In genomic region chr5:150777685-150778084, GRCh38 we compare ENCODE assay signal across 8 cellular contexts. TPM values are rescaled to one million over a fixed set of nuclear protein-coding genes. Genes with fewer than 3 reads are reported as not detected.
DNase-seq lines count a peak whose midpoint lies in the region; ATAC-seq lines count a peak whose summit lies in the region.

No MANE protein-coding gene starts in this region.

- no peaks in the 10 kb centered on the region for H3K36me3 ChIP-seq in CD4-positive, CD25-positive, alpha-beta regulatory T cell (ENCODE audit: control insufficient read depth, insufficient read depth, low read length)
- no peaks in the 10 kb centered on the region for H3K36me3 ChIP-seq in neuron (ENCODE audit: insufficient read depth, low read length)

- H3K27me3 Mint-ChIP-seq in CD4-positive, CD25-positive, alpha-beta regulatory T cell = peaks cover 17% of the 10 kb centered on the region

- peaks cover 7 to 46% (median 18%) of the 10 kb centered on the region in 4 donors for H3K4me1 Mint-ChIP-seq in CD4-positive, CD25-positive, alpha-beta regulatory T cell

- ATAC-seq in CD4-positive, CD25-positive, alpha-beta regulatory T cell (ENCODE audit: low read depth in 2 of 2) = no peak

- peaks cover 18% of the 10 kb centered on the region for H3K4me1 ChIP-seq in CD4-positive, CD25-positive, alpha-beta regulatory T cell (ENCODE audit: control insufficient read depth, insufficient read depth, low read length, poor library complexity, severe bottlenecking)
- peaks cover 10% of the 10 kb centered on the region for H3K4me1 ChIP-seq in neuron (ENCODE audit: insufficient read depth, low read length)

- no peaks in the 10 kb centered on the region for H3K9me3 Mint-ChIP-seq in CD4-positive, CD25-positive, alpha-beta regulatory T cell

- peak overlapping the region; percentile 75 to 97 (median 94) for H3K4me3 Mint-ChIP-seq in CD4-positive, CD25-positive, alpha-beta regulatory T cell

- peak overlapping the region in 2 of 3 donors; percentile 82 to 84 for H3K27ac Mint-ChIP-seq in CD4-positive, CD25-positive, alpha-beta regulatory T cell

- no peak overlapping the region for H3K4me3 ChIP-seq in CD4-positive, CD25-positive, alpha-beta regulatory T cell (ENCODE audit: low read depth, low read length)
- H3K4me3 ChIP-seq in neuron (ENCODE audit: low read length) = peak overlapping the region; percentile 76

- H3K36me3 Mint-ChIP-seq in CD4-positive, CD25-positive, alpha-beta regulatory T cell = no peaks in the 10 kb centered on the region

- no peak for DNase-seq in CD4-positive, CD25-positive, alpha-beta regulatory T cell
- DNase-seq in MV-4-11 (lab: John Stamatoyannopoulos, UW) = peak; percentile 61
- DNase-seq in dermis blood vessel endothelial cell = peak; percentile 19
- DNase-seq in cerebellar nuclear complex (lab: John Stamatoyannopoulos, UW) = no peak
- no peak for DNase-seq in NCI-H1694 (lab: John Stamatoyannopoulos, UW)
- no peak for DNase-seq in RPMI8226
- no peak for DNase-seq in GOT3 (lab: John Stamatoyannopoulos, UW)

- H3K27ac ChIP-seq in CD4-positive, CD25-positive, alpha-beta regulatory T cell (ENCODE audit: insufficient read depth, low read length, poor library complexity, severe bottlenecking) = no peak overlapping the region

- H3K27me3 ChIP-seq in CD4-positive, CD25-positive, alpha-beta regulatory T cell (ENCODE audit: control insufficient read depth, insufficient read depth, low read length) = peaks cover 6% of the 10 kb centered on the region
- H3K27me3 ChIP-seq in neuron (ENCODE audit: insufficient read depth, low read length) = no peaks in the 10 kb centered on the region

- no peaks in the 10 kb centered on the region for H3K9me3 ChIP-seq in CD4-positive, CD25-positive, alpha-beta regulatory T cell (ENCODE audit: control insufficient read depth in 2 of 2, low read length in 2 of 2)
- H3K9me3 ChIP-seq in neuron (ENCODE audit: low read length) = no peaks in the 10 kb centered on the region

- peak overlapping the region; percentile 58 for H2AFZ ChIP-seq in neuron (ENCODE audit: low read depth, low read length)

RNA-seq across cellular contexts. Expression of gene SMIM3, which starts 0.9 kb away (rescaled TPM):
- total RNA-seq in CD4-positive, CD25-positive, alpha-beta regulatory T cell = 3.8 TPM
- polyA plus RNA-seq in CD4-positive, CD25-positive, alpha-beta regulatory T cell = 10 to 100 TPM in 1 of 4 donors, 1 to 10 TPM in 3; 3.7 to 12.2 (median 7.6) TPM
- 3.5 and 4.1 TPM in 2 replicates for total RNA-seq in dermis blood vessel endothelial cell

RNA-seq across cellular contexts. Expression of gene DCTN4, which starts 18.9 kb away (rescaled TPM):
- 85.8 TPM for total RNA-seq in CD4-positive, CD25-positive, alpha-beta regulatory T cell
- 10 to 100 TPM in 2 of 4 donors, 1 to 10 TPM in 2; 7.7 to 12.3 (median 9.5) TPM for polyA plus RNA-seq in CD4-positive, CD25-positive, alpha-beta regulatory T cell
- 33.7 and 48.0 TPM in 2 replicates for total RNA-seq in dermis blood vessel endothelial cell

Comparison
In these comparisons a context has a peak if more than half of its experiments do, and no peak if none do; other contexts are left out.
1. DNase-seq: peak in MV-4-11 (single experiment) and dermis blood vessel endothelial cell (single experiment); none in CD4-positive, CD25-positive, alpha-beta regulatory T cell (0 of 3), cerebellar nuclear complex (0 of 2), NCI-H1694 (single experiment), RPMI8226 (single experiment) and GOT3 (single experiment).